In genomic region chr12:23084236-23084995, GRCh38 we compare ENCODE assay signal across 12 cellular contexts.
A peak's percentile ranks its signal among the peaks of the same experiment; 100 is the strongest.
DNase-seq lines count a peak whose midpoint lies in the region; ATAC-seq and TF ChIP-seq lines count a peak whose summit lies in the region.
"Had no signal": no experiment of that assay in that cellular context is flagged by ENCODE, and none has a peak within 500 bp of the region (broad histone marks: within the 10 kb centered on the region; RNA-seq: fewer than 3 reads in every experiment).

No MANE protein-coding gene starts in this region.

- H3K27ac ChIP-seq in CD8-positive, alpha-beta memory T cell (ENCODE audit: low read depth, low read length) = no peak overlapping the region
- H3K27ac ChIP-seq in tibial artery = no peak overlapping the region

- H3K9me3 Mint-ChIP-seq in activated T-helper 17 cell treated with anti-CD3 and anti-CD28 coated beads, Interleukin-2, amount 50 U/mL, for 72 hours = no peaks in the 10 kb centered on the region
- peaks cover 0 to 14% (median 1%) of the 10 kb centered on the region in 5 donors for H3K9me3 Mint-ChIP-seq in CD8-positive, alpha-beta memory T cell

- H3K4me3 Mint-ChIP-seq in activated T-helper 17 cell treated with anti-CD3 and anti-CD28 coated beads, Interleukin-2, amount 50 U/mL, for 72 hours = no peak overlapping the region
- no peak overlapping the region for H3K4me3 Mint-ChIP-seq in CD8-positive, alpha-beta memory T cell
- H3K4me3 Mint-ChIP-seq: activated CD4-positive, alpha-beta memory T cell treated with anti-CD3 and anti-CD28 coated beads for 36 hours; central memory CD8-positive, alpha-beta T cell; stimulated activated naive CD8-positive, alpha-beta T cell treated with anti-CD3 and anti-CD28 coated beads, Interleukin-15, Interleukin-2, amounts not matched to agents 100 ng/mL and 50 ng/mL, for 24 hours had no signal

- H3K27ac Mint-ChIP-seq in activated T-helper 17 cell treated with anti-CD3 and anti-CD28 coated beads, Interleukin-2, amount 50 U/mL, for 72 hours = no peak overlapping the region
- H3K27ac Mint-ChIP-seq in CD8-positive, alpha-beta memory T cell = no peak overlapping the region
- H3K27ac Mint-ChIP-seq: activated CD4-positive, alpha-beta memory T cell treated with anti-CD3 and anti-CD28 coated beads for 36 hours; stimulated activated naive CD8-positive, alpha-beta T cell treated with anti-CD3 and anti-CD28 coated beads, Interleukin-15, Interleukin-2, amounts not matched to agents 100 ng/mL and 50 ng/mL, for 24 hours had no signal

- no peaks in the 10 kb centered on the region for H3K36me3 ChIP-seq in CD8-positive, alpha-beta memory T cell (ENCODE audit: insufficient read depth, low read length)
- H3K36me3 ChIP-seq in tibial artery = no peaks in the 10 kb centered on the region

- no peaks in the 10 kb centered on the region for H3K4me1 ChIP-seq in CD8-positive, alpha-beta memory T cell (ENCODE audit: insufficient read depth, low read length)
- H3K4me1 ChIP-seq in tibial artery = no peaks in the 10 kb centered on the region

- no peaks in the 10 kb centered on the region for H3K27me3 ChIP-seq in CD8-positive, alpha-beta memory T cell (ENCODE audit: insufficient read depth, low read length, poor library complexity, severe bottlenecking)
- no peaks in the 10 kb centered on the region for H3K27me3 ChIP-seq in tibial artery

- intact Hi-C loops in tibial artery (cut with DNase I; ENCODE audit: low total_unique reads) = no loop called here

- H3K36me3 Mint-ChIP-seq in activated T-helper 17 cell treated with anti-CD3 and anti-CD28 coated beads, Interleukin-2, amount 50 U/mL, for 72 hours (ENCODE audit: low read depth) = no peaks in the 10 kb centered on the region
- H3K36me3 Mint-ChIP-seq in CD8-positive, alpha-beta memory T cell = no peaks in the 10 kb centered on the region
- H3K36me3 Mint-ChIP-seq: activated CD4-positive, alpha-beta memory T cell treated with anti-CD3 and anti-CD28 coated beads for 36 hours had no signal

- H3K27me3 Mint-ChIP-seq in activated T-helper 17 cell treated with anti-CD3 and anti-CD28 coated beads, Interleukin-2, amount 50 U/mL, for 72 hours = no peaks in the 10 kb centered on the region
- H3K27me3 Mint-ChIP-seq in CD8-positive, alpha-beta memory T cell = no peaks in the 10 kb centered on the region
- H3K27me3 Mint-ChIP-seq: activated CD4-positive, alpha-beta memory T cell treated with anti-CD3 and anti-CD28 coated beads for 36 hours; central memory CD8-positive, alpha-beta T cell; stimulated activated naive CD8-positive, alpha-beta T cell treated with anti-CD3 and anti-CD28 coated beads, Interleukin-15, Interleukin-2, amounts not matched to agents 100 ng/mL and 50 ng/mL, for 24 hours had no signal

- CTCF ChIA-PET in CD8-positive, alpha-beta memory T cell (lab: Charles Lee) = no interaction called here

- no peaks in the 10 kb centered on the region for H3K9me3 ChIP-seq in CD8-positive, alpha-beta memory T cell (ENCODE audit: low read length)
- H3K9me3 ChIP-seq in tibial artery = no peaks in the 10 kb centered on the region

- ATAC-seq in activated T-helper 17 cell treated with anti-CD3 and anti-CD28 coated beads, Interleukin-2, amount 50 U/mL, for 72 hours (replicated peaks) = peak; percentile 63
- ATAC-seq in left lobe of liver (peak; percentile 67), GM21619 (IDR thresholded peaks at IDR 0.05; ENCODE audit: unreplicated experiment) (no peak)
- ATAC-seq: sciatic nerve had no signal

- POLR2A ChIA-PET in CD8-positive, alpha-beta memory T cell (lab: Charles Lee) = no interaction called here

- in situ Hi-C loops in GM13976 (cut with MboI; ENCODE audit: low sequenced_read_pairs, unreplicated experiment) = no loop called here

- DNase-seq in DMS53 (lab: John Stamatoyannopoulos, UW) (peak; percentile 94), NCI-H2081 treated with DMSO at 0.1 percent for 48 hours (lab: John Stamatoyannopoulos, UW) (peak; percentile 80), left lobe of liver (ENCODE audit: low spot score) (no peak), GM13976 (ENCODE audit: low spot score) (no peak), tibial artery (no peak)
- no peak for DNase-seq in CD8-positive, alpha-beta memory T cell
- DNase-seq: activated CD4-positive, alpha-beta memory T cell treated with anti-CD3 and anti-CD28 coated beads for 36 hours had no signal

- no peaks in the 10 kb centered on the region for H3K4me1 Mint-ChIP-seq in activated T-helper 17 cell treated with anti-CD3 and anti-CD28 coated beads, Interleukin-2, amount 50 U/mL, for 72 hours
- no peaks in the 10 kb centered on the region for H3K4me1 Mint-ChIP-seq in CD8-positive, alpha-beta memory T cell
- H3K4me1 Mint-ChIP-seq: central memory CD8-positive, alpha-beta T cell had no signal

- TF ChIP-seq CTCF in GM13976 (IDR thresholded peaks at IDR 0.05; ENCODE audit: borderline replicate concordance, control extremely low read depth, extremely low read depth, insufficient read depth, missing control alignments) (no peak), tibial artery (IDR thresholded peaks at IDR 0.05) (no peak)

- no peak overlapping the region for H3K4me3 ChIP-seq in CD8-positive, alpha-beta memory T cell (ENCODE audit: low read length)
- H3K4me3 ChIP-seq in tibial artery = no peak overlapping the region

Comparison
In these comparisons a context has a peak if more than half of its experiments do, and no peak if none do; other contexts are left out.
1. DNase-seq: peak in DMS53 (single experiment) and NCI-H2081 treated with DMSO at 0.1 percent for 48 hours (single experiment); none in left lobe of liver (single experiment), GM13976 (single experiment), CD8-positive, alpha-beta memory T cell (0 of 5) and tibial artery (0 of 2).